Comparison of ENCODE assay signal across 21 cellular contexts in the genomic region with DNA sequence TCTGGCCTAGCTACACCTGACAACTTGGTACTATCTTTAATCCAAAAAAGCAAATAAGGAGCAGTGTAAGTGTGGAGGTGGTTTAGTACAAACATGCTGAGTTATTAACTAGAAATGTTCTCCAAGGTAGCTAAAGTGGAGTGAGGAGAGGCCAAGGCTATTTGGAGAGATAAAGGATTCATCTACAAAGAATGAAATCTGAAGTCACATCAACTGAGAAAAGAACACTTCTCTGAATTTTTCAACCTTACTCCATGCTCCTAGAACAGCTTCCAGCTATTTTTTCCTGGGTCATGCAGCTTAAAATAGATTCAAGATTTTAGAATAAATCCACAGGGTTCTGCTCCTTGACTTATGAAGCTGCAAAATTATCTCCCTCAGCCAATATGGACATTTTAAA.
"Had no signal": no experiment of that assay in that cellular context is flagged by ENCODE, and none has a peak within 500 bp of the region (broad histone marks: within the 10 kb centered on the region; RNA-seq: fewer than 3 reads in every experiment).

No MANE protein-coding gene starts in this region.

- H3K27me3 Mint-ChIP-seq: activated naive CD8-positive, alpha-beta T cell treated with anti-CD3 and anti-CD28 coated beads, Interleukin-2, amount 50 U/mL, for 24 hours; activated T-cell treated with anti-CD3 and anti-CD28 coated beads, Interleukin-2, amount 50 U/mL, for 24 hours; effector memory CD8-positive, alpha-beta T cell had no signal

- H3K27me3 ChIP-seq: ascending aorta, colonic mucosa, dorsolateral prefrontal cortex, spleen, upper lobe of right lung had no signal

- H3K9me3 Mint-ChIP-seq: activated naive CD4-positive, alpha-beta T cell treated with anti-CD3 and anti-CD28 coated beads for 36 hours; activated naive CD8-positive, alpha-beta T cell treated with anti-CD3 and anti-CD28 coated beads, Interleukin-2, amount 50 U/mL, for 24 hours; activated T-cell treated with anti-CD3 and anti-CD28 coated beads, Interleukin-2, amount 50 U/mL, for 24 hours; effector memory CD8-positive, alpha-beta T cell had no signal

- H3K27ac ChIP-seq: ascending aorta, colonic mucosa, dorsolateral prefrontal cortex, spleen, upper lobe of right lung, WERI-Rb-1 had no signal

- ATAC-seq: activated naive CD8-positive, alpha-beta T cell treated with anti-CD3 and anti-CD28 coated beads, Interleukin-2, amount 50 U/mL, for 24 hours; effector memory CD8-positive, alpha-beta T cell; esophagus mucosa; stimulated activated naive CD8-positive, alpha-beta T cell treated with anti-CD3 and anti-CD28 coated beads, Interleukin-15, Interleukin-2, amounts not matched to agents 100 U/mL and 50 U/mL, for 24 hours; upper lobe of right lung had no signal

- H3K36me3 ChIP-seq: colonic mucosa had no signal

- H3K4me2 ChIP-seq: SK-N-SH had no signal

- H3K9me3 ChIP-seq: ascending aorta, colonic mucosa, SK-N-SH, spleen, upper lobe of right lung had no signal

- H3K4me3 ChIP-seq: ascending aorta, colonic mucosa, dorsolateral prefrontal cortex, spleen, upper lobe of right lung had no signal

- H3K9ac ChIP-seq: SK-N-SH had no signal

- H3K27ac Mint-ChIP-seq: activated naive CD4-positive, alpha-beta T cell treated with anti-CD3 and anti-CD28 coated beads for 36 hours; activated naive CD8-positive, alpha-beta T cell treated with anti-CD3 and anti-CD28 coated beads, Interleukin-2, amount 50 U/mL, for 24 hours had no signal

- DNase-seq: activated CD4-positive, alpha-beta T cell treated with anti-CD3 and anti-CD28 coated beads, Interleukin-2, amount 50 U/mL, for 4 hours; activated CD8-positive, alpha-beta memory T cell treated with anti-CD3 and anti-CD28 coated beads for 24 hours; activated CD8-positive, alpha-beta memory T cell treated with anti-CD3 and anti-CD28 coated beads, Interleukin-2, amount 50 U/mL, for 4 hours; activated naive CD4-positive, alpha-beta T cell treated with anti-CD3 and anti-CD28 coated beads for 36 hours; activated naive CD8-positive, alpha-beta T cell treated with anti-CD3 and anti-CD28 coated beads, Interleukin-2, amount 50 U/mL, for 24 hours; activated T-cell treated with anti-CD3 and anti-CD28 coated beads, Interleukin-2, amount 50 U/mL, for 24 hours; colonic mucosa; dorsolateral prefrontal cortex; effector memory CD8-positive, alpha-beta T cell; hippocampal formation; left ventricle myocardium superior; nucleus accumbens; retina; SK-N-SH; spleen; stimulated activated CD4-positive, alpha-beta T cell treated with anti-CD3 and anti-CD28 coated beads, Interleukin-4, amount 100 ng/mL, for 1 hour; stimulated activated naive CD8-positive, alpha-beta T cell treated with anti-CD3 and anti-CD28 coated beads, Interleukin-15, Interleukin-2, amounts not matched to agents 100 U/mL and 50 U/mL, for 24 hours; upper lobe of right lung; WERI-Rb-1 had no signal

- H3K4me3 Mint-ChIP-seq: activated naive CD4-positive, alpha-beta T cell treated with anti-CD3 and anti-CD28 coated beads for 36 hours; activated naive CD8-positive, alpha-beta T cell treated with anti-CD3 and anti-CD28 coated beads, Interleukin-2, amount 50 U/mL, for 24 hours; activated T-cell treated with anti-CD3 and anti-CD28 coated beads, Interleukin-2, amount 50 U/mL, for 24 hours; effector memory CD8-positive, alpha-beta T cell had no signal

- H3K4me1 ChIP-seq: ascending aorta, colonic mucosa, upper lobe of right lung had no signal
